26 cellular contexts compared by ENCODE assay signal in the genomic region with DNA sequence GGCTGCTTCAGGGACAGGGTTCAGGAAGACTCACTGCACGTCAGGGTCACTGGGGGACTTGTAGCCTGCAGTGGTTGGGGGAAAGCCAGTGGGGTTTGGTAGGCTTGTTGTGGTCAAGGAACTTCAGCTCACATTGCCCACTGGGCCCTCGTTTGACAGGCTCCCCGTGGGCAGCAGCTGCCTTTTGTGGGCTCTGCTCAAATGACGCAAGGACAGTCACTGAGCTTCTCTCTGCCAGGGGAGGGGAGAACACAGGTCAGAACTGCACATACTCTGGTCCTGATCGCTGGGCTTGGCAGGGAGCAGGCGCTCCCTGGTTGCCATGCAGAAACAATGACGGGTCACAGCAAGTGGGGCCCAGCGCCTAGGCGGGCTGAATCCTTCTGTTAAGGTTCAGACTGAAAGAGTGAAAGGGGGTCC.
"Had no signal": no experiment of that assay in that cellular context is flagged by ENCODE, and none has a peak within 500 bp of the region (broad histone marks: within the 10 kb centered on the region; RNA-seq: fewer than 3 reads in every experiment).

No MANE protein-coding gene starts in this region.

- H3K4me3 Mint-ChIP-seq: activated CD4-positive, alpha-beta memory T cell treated with anti-CD3 and anti-CD28 coated beads for 36 hours; activated CD4-positive, alpha-beta T cell treated with anti-CD3 and anti-CD28 coated beads, Interleukin-2, amount 10 ng/mL, durations not matched to agents 7 days and 5 days; activated naive CD8-positive, alpha-beta T cell treated with anti-CD3 and anti-CD28 coated beads, Interleukin-2, amount 10 ng/mL, durations not matched to agents 7 days and 5 days; activated T-cell treated with anti-CD3 and anti-CD28 coated beads, Interleukin-2, amount 50 U/mL, for 4 hours; activated T-helper 17 cell treated with anti-CD3 and anti-CD28 coated beads, Interleukin-2, amount 50 U/mL, for 72 hours; T-helper 17 cell had no signal

- ATAC-seq: activated T-cell treated with anti-CD3 and anti-CD28 coated beads, Interleukin-2, amount 50 U/mL, for 4 hours; activated T-helper 17 cell treated with anti-CD3 and anti-CD28 coated beads, Interleukin-2, amount 50 U/mL, for 72 hours; Panc1; SK-N-SH treated with all-trans-retinoic acid at 6 μM for 48 hours; T-helper 17 cell had no signal

- DNase-seq: activated CD4-positive, alpha-beta memory T cell treated with anti-CD3 and anti-CD28 coated beads for 36 hours; activated CD4-positive, alpha-beta T cell treated with anti-CD3 and anti-CD28 coated beads, Interleukin-2, amount 10 ng/mL, durations not matched to agents 7 days and 5 days; activated CD4-positive, CD25-positive, alpha-beta regulatory T cell; activated CD8-positive, alpha-beta memory T cell treated with anti-CD3 and anti-CD28 coated beads for 24 hours; activated naive CD4-positive, alpha-beta T cell treated with anti-CD3 and anti-CD28 coated beads, Interleukin-2, amount 50 U/mL, for 16 hours; activated naive CD8-positive, alpha-beta T cell treated with anti-CD3 and anti-CD28 coated beads, Interleukin-2, amount 10 ng/mL, durations not matched to agents 7 days and 5 days; activated T-cell treated with anti-CD3 and anti-CD28 coated beads, Interleukin-2, amount 50 U/mL, for 4 hours; anterior cingulate cortex; NCI-H1092; NCI-H1417; NCI-H1930; NCI-H2171; NCI-H2227 treated with DMSO at 0.1 percent for 48 hours; NCI-H526; NCI-H82; OCI-M1; SHP77; T-helper 17 cell; T-helper 9 cell had no signal

- H3K9me3 Mint-ChIP-seq: activated CD4-positive, alpha-beta memory T cell treated with anti-CD3 and anti-CD28 coated beads for 36 hours; activated CD4-positive, alpha-beta T cell treated with anti-CD3 and anti-CD28 coated beads, Interleukin-2, amount 10 ng/mL, durations not matched to agents 7 days and 5 days; activated naive CD8-positive, alpha-beta T cell treated with anti-CD3 and anti-CD28 coated beads, Interleukin-2, amount 10 ng/mL, durations not matched to agents 7 days and 5 days; activated T-cell treated with anti-CD3 and anti-CD28 coated beads, Interleukin-2, amount 50 U/mL, for 4 hours; activated T-helper 17 cell treated with anti-CD3 and anti-CD28 coated beads, Interleukin-2, amount 50 U/mL, for 72 hours had no signal

- H3K4me3 ChIP-seq: adrenal gland, SJSA1 had no signal

- H3K27me3 Mint-ChIP-seq: activated CD4-positive, alpha-beta T cell treated with anti-CD3 and anti-CD28 coated beads, Interleukin-2, amount 10 ng/mL, durations not matched to agents 7 days and 5 days; activated naive CD8-positive, alpha-beta T cell treated with anti-CD3 and anti-CD28 coated beads, Interleukin-2, amount 10 ng/mL, durations not matched to agents 7 days and 5 days had no signal

- H3K9ac ChIP-seq: KMS-11 had no signal

- H3K4me1 ChIP-seq: adrenal gland, SJSA1 had no signal

- H3K4me1 Mint-ChIP-seq: activated CD4-positive, alpha-beta T cell treated with anti-CD3 and anti-CD28 coated beads, Interleukin-2, amount 10 ng/mL, durations not matched to agents 7 days and 5 days; activated T-helper 17 cell treated with anti-CD3 and anti-CD28 coated beads, Interleukin-2, amount 50 U/mL, for 72 hours; T-helper 17 cell had no signal

- H3K27ac Mint-ChIP-seq: activated CD4-positive, alpha-beta memory T cell treated with anti-CD3 and anti-CD28 coated beads for 36 hours; activated CD4-positive, alpha-beta T cell treated with anti-CD3 and anti-CD28 coated beads, Interleukin-2, amount 10 ng/mL, durations not matched to agents 7 days and 5 days; activated naive CD8-positive, alpha-beta T cell treated with anti-CD3 and anti-CD28 coated beads, Interleukin-2, amount 10 ng/mL, durations not matched to agents 7 days and 5 days; activated T-helper 17 cell treated with anti-CD3 and anti-CD28 coated beads, Interleukin-2, amount 50 U/mL, for 72 hours; T-helper 17 cell had no signal

- H3K4me2 ChIP-seq: KMS-11 had no signal

- H3K27ac ChIP-seq: adrenal gland, KMS-11, RWPE1, SJSA1 had no signal

- H3K36me3 ChIP-seq: adrenal gland, SJSA1 had no signal

- H3K27me3 ChIP-seq: adrenal gland had no signal

- H3K36me3 Mint-ChIP-seq: activated CD4-positive, alpha-beta memory T cell treated with anti-CD3 and anti-CD28 coated beads for 36 hours; activated naive CD8-positive, alpha-beta T cell treated with anti-CD3 and anti-CD28 coated beads, Interleukin-2, amount 10 ng/mL, durations not matched to agents 7 days and 5 days had no signal

- H3K9me3 ChIP-seq: adrenal gland, SJSA1 had no signal
